13 cellular contexts compared by ENCODE assay signal in genomic region chr10:114868801-114869200, GRCh38.
DNase-seq lines count a peak whose midpoint lies in the region; ATAC-seq and TF ChIP-seq lines count a peak whose summit lies in the region.
"Had no signal": no experiment of that assay in that cellular context is flagged by ENCODE, and none has a peak within 500 bp of the region (broad histone marks: within the 10 kb centered on the region; RNA-seq: fewer than 3 reads in every experiment).

No MANE protein-coding gene starts in this region.

- H3K4me3 ChIP-seq in adipocyte (ENCODE audit: low read length) = peak overlapping the region; percentile 51
- H3K4me3 ChIP-seq: K562 had no signal

- in situ Hi-C loops in ACHN (cut with HindIII; ENCODE audit: low pct_ligation_motif_present, low pct_unique_long_range_greater_than_20kb, low sequenced_read_pairs) = no loop called here

- H3K9ac ChIP-seq in adipocyte (ENCODE audit: low read length) = peak overlapping the region; percentile 64

- no peaks in the 10 kb centered on the region for H3K27me3 ChIP-seq in adipocyte (replicated peaks; ENCODE audit: control insufficient read depth, insufficient read depth, low read length)

- DNase-seq in AG08395 (ENCODE audit: low spot score) (peak; percentile 47), HEK293T (ENCODE audit: extremely low spot score) (no peak), adipocyte (ENCODE audit: low read depth) (peak; percentile 88), fibroblast of peridontal ligament (ENCODE audit: extremely low read depth) (peak; percentile 79), activated gamma-delta T cell treated with Interleukin-2 at 50 U/mL for 16 hours (no peak), epidermal melanocyte (ENCODE audit: insufficient read length, low spot score) (no peak), ACHN (no peak)
- DNase-seq: naive thymus-derived CD8-positive, alpha-beta T cell; NCI-H1436; NCI-H446 treated with DMSO at 0.1 percent for 48 hours had no signal

- peaks cover 28% of the 10 kb centered on the region for H3K4me1 ChIP-seq in adipocyte (ENCODE audit: control insufficient read depth, insufficient read depth, low read length)

- POLR2A ChIA-PET in HEK293T (lab: Yijun Ruan, JAX) = no interaction called here

- H3K36me3 ChIP-seq in adipocyte (ENCODE audit: control insufficient read depth, insufficient read depth, low read length, severe bottlenecking) = peaks cover 14% of the 10 kb centered on the region

- no peak for ATAC-seq in HG03159 (IDR thresholded peaks at IDR 0.05; ENCODE audit: unreplicated experiment)
- ATAC-seq: HCT116; K562; naive thymus-derived CD8-positive, alpha-beta T cell had no signal

- no peaks in the 10 kb centered on the region for H3K9me3 ChIP-seq in adipocyte (ENCODE audit: control insufficient read depth, low read length)

- CTCF ChIA-PET in HEK293T (lab: Yijun Ruan, JAX) = interaction anchor here (3.9 kb wide), 1 partner anchor 11 kb away, joined by 16 read pairs; no protein-coding TSS in a partner anchor

TF ChIP-seq in HEK293T, 16 proteins besides CTCF, POLR2A, EP300 and RAD21:
- TF ChIP-seq SUZ12 (IDR thresholded peaks at IDR 0.05) (no peak), PKNOX1 (IDR thresholded peaks at IDR 0.05) (0 out of 2 replicates have a peak, but pooled peaks have one; percentile 8)

Comparison
In these comparisons a context has a peak if more than half of its experiments do, and no peak if none do; other contexts are left out.
1. DNase-seq: peak in AG08395 (single experiment), adipocyte (single experiment) and fibroblast of peridontal ligament (single experiment); none in HEK293T (single experiment), activated gamma-delta T cell treated with Interleukin-2 at 50 U/mL for 16 hours (single experiment), epidermal melanocyte (single experiment) and ACHN (single experiment).